1 cellular context compared by ENCODE assay signal in the genomic region with DNA sequence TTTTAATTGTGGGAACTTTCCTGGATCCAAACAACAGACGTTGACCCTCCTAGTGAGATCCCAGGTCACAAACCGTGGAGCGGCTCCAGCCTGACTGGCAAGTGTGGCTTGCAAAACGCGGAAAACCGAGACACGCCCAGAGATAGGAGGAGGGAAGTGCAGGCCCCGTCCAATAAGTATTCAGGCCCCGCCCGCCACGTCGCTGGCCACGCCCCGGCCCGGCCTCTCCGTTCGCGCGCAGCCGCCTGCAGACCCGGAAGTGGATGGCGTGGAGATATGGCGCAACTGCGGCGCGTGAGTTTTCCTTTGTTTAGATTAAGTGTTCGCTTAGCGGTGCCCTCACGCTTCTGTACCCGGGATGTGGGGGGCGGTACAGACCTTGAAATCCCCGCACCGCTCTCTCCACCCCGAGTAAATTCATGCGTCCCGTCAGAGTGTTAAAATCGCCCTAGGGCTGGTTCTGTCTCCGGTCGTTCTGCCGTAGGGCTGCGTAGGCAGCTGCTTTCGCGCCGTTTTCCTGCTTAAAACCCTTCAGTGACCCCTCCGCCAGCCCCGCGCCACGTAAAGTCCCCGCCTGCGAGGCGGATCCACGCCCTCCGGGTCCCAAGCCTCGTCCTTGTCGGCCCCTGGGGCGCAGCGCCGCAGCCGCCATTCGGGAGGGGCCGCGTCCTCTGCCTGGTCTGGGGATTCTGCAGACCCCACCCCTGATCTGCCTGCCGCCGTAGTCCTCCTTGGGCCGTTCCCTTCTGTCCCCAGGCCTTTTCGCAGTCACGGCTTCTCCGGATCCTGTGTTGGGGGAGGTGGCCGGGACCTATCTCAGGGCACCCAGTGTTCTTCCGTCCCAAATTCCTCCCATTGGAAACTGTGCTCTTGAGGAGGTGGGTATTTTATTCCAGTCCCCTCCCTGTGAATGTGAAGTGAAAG.
TF ChIP-seq lines count a peak whose summit lies in the region.

A gene (plus strand): TSS at position 250 of the 924 bp plus-strand sequence. CDS start 27 bp downstream, at position 277.

TF ChIP-seq in K562, 482 proteins besides CTCF, POLR2A, EP300 and RAD21 (continued from another document and continues in another):
- TF ChIP-seq, protein P1, sequence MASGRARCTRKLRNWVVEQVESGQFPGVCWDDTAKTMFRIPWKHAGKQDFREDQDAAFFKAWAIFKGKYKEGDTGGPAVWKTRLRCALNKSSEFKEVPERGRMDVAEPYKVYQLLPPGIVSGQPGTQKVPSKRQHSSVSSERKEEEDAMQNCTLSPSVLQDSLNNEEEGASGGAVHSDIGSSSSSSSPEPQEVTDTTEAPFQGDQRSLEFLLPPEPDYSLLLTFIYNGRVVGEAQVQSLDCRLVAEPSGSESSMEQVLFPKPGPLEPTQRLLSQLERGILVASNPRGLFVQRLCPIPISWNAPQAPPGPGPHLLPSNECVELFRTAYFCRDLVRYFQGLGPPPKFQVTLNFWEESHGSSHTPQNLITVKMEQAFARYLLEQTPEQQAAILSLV (tag; IDR thresholded peaks at IDR 0.05), result 0 out of 2 replicates have a peak, but pooled peaks have one; percentile 38
- TF ChIP-seq PRPF4 (IDR thresholded peaks at IDR 0.05; ENCODE audit: insufficient read depth, low read depth, low read length, poor library complexity, severe bottlenecking) (no peak), MEF2A (IDR thresholded peaks at IDR 0.05; ENCODE audit: control insufficient read depth, low read depth, low read length) (no peak), COPS2 (conservative IDR thresholded peaks at IDR 0.05) (no peak), PHB2 (IDR thresholded peaks at IDR 0.05; ENCODE audit: low read depth) (no peak), NRF1 (conservative IDR thresholded peaks at IDR 0.05 in 1 of 2, IDR thresholded peaks at IDR 0.05 in 1 of 2) (peak; percentile 94), MCM2 (IDR thresholded peaks at IDR 0.05; ENCODE audit: low read depth) (no peak), MAFF (IDR thresholded peaks at IDR 0.05; ENCODE audit: low read length) (no peak), GATA2 (CRISPR knock-in tag; IDR thresholded peaks at IDR 0.05) (no peak), KLF10 (CRISPR knock-in tag; IDR thresholded peaks at IDR 0.05) (no peak), RAD51 (IDR thresholded peaks at IDR 0.05; ENCODE audit: borderline replicate concordance, low read depth) (no peak), ZNF12 (CRISPR knock-in tag; IDR thresholded peaks at IDR 0.05) (no peak), THRAP3 (IDR thresholded peaks at IDR 0.05; ENCODE audit: borderline replicate concordance) (no peak), NELFE (IDR thresholded peaks at IDR 0.05; ENCODE audit: insufficient read depth, insufficient read length) (no peak), MXI1 (IDR thresholded peaks at IDR 0.05; ENCODE audit: low read depth, low read length) (peak; percentile 40; the same call in 1 of the 2 replicates), ZNF589 (CRISPR knock-in tag; IDR thresholded peaks at IDR 0.05; ENCODE audit: low read depth) (no peak), POLR3A (IDR thresholded peaks at IDR 0.05; ENCODE audit: borderline replicate concordance, extremely low read depth, insufficient read depth, insufficient read length) (no peak), FOXK1 (CRISPR knock-in tag; IDR thresholded peaks at IDR 0.05; ENCODE audit: borderline replicate concordance) (no peak), OTX1 (CRISPR knock-in tag; IDR thresholded peaks at IDR 0.05) (0 out of 2 replicates have a peak, but pooled peaks have one; percentile 8), BMI1 (IDR thresholded peaks at IDR 0.05; ENCODE audit: low read length) (no peak), JUND (IDR thresholded peaks at IDR 0.05; ENCODE audit: borderline replicate concordance, low read depth, low read length) (peak; percentile 27), JUND (tag; IDR thresholded peaks at IDR 0.05; ENCODE audit: borderline replicate concordance, low read depth, low read length) (no peak; the same call in 2 of the 3 replicates), YBX1 (IDR thresholded peaks at IDR 0.05) (no peak), ZNF347 (CRISPR knock-in tag; IDR thresholded peaks at IDR 0.05; ENCODE audit: low read depth) (no peak), NR2C1 (IDR thresholded peaks at IDR 0.05) (peak; percentile 62), NR2C1 (tag; IDR thresholded peaks at IDR 0.05) (peak; percentile 78), ZNF644 (tag; IDR thresholded peaks at IDR 0.05; ENCODE audit: low read depth) (no peak), SIRT6 (IDR thresholded peaks at IDR 0.05; ENCODE audit: low read depth, low read length) (no peak), BRF1 (IDR thresholded peaks at IDR 0.05; ENCODE audit: borderline replicate concordance, extremely low read depth, insufficient read length) (no peak), SNRNP70 (optimal IDR thresholded peaks at IDR 0.05; ENCODE audit: low read depth, low read length) (no peak), BCL6 (CRISPR knock-in tag; IDR thresholded peaks at IDR 0.05) (no peak), NR4A1 (CRISPR knock-in tag; IDR thresholded peaks at IDR 0.05) (no peak), NR4A1 (tag; IDR thresholded peaks at IDR 0.05) (no peak), POLR2AphosphoS5 (IDR thresholded peaks at IDR 0.05; ENCODE audit: control insufficient read depth, insufficient read depth, low read depth, low read length) (peak; percentile 77), BDP1 (IDR thresholded peaks at IDR 0.05; ENCODE audit: insufficient read depth, insufficient read length) (no peak), PTRF (tag; IDR thresholded peaks at IDR 0.05) (no peak), SMAD2 (IDR thresholded peaks at IDR 0.05; ENCODE audit: low read depth, low read length) (no peak), ZNF282 (CRISPR knock-in tag; IDR thresholded peaks at IDR 0.05) (no peak)
- TF ChIP-seq, protein P2, sequence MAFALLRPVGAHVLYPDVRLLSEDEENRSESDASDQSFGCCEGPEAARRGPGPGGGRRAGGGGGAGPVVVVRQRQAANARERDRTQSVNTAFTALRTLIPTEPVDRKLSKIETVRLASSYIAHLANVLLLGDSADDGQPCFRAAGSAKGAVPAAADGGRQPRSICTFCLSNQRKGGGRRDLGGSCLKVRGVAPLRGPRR (CRISPR knock-in tag; IDR thresholded peaks at IDR 0.05), result no peak
- TF ChIP-seq, protein P3, sequence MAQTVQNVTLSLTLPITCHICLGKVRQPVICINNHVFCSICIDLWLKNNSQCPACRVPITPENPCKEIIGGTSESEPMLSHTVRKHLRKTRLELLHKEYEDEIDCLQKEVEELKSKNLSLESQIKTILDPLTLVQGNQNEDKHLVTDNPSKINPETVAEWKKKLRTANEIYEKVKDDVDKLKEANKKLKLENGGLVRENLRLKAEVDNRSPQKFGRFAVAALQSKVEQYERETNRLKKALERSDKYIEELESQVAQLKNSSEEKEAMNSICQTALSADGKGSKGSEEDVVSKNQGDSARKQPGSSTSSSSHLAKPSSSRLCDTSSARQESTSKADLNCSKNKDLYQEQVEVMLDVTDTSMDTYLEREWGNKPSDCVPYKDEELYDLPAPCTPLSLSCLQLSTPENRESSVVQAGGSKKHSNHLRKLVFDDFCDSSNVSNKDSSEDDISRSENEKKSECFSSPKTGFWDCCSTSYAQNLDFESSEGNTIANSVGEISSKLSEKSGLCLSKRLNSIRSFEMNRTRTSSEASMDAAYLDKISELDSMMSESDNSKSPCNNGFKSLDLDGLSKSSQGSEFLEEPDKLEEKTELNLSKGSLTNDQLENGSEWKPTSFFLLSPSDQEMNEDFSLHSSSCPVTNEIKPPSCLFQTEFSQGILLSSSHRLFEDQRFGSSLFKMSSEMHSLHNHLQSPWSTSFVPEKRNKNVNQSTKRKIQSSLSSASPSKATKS (CRISPR knock-in tag; IDR thresholded peaks at IDR 0.05), result no peak
- TF ChIP-seq, protein P4, sequence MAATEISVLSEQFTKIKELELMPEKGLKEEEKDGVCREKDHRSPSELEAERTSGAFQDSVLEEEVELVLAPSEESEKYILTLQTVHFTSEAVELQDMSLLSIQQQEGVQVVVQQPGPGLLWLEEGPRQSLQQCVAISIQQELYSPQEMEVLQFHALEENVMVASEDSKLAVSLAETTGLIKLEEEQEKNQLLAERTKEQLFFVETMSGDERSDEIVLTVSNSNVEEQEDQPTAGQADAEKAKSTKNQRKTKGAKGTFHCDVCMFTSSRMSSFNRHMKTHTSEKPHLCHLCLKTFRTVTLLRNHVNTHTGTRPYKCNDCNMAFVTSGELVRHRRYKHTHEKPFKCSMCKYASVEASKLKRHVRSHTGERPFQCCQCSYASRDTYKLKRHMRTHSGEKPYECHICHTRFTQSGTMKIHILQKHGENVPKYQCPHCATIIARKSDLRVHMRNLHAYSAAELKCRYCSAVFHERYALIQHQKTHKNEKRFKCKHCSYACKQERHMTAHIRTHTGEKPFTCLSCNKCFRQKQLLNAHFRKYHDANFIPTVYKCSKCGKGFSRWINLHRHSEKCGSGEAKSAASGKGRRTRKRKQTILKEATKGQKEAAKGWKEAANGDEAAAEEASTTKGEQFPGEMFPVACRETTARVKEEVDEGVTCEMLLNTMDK (IDR thresholded peaks at IDR 0.05; ENCODE audit: borderline replicate concordance, insufficient read depth, low read depth, low read length, poor library complexity, severe bottlenecking), result no peak
- TF ChIP-seq, protein P5, sequence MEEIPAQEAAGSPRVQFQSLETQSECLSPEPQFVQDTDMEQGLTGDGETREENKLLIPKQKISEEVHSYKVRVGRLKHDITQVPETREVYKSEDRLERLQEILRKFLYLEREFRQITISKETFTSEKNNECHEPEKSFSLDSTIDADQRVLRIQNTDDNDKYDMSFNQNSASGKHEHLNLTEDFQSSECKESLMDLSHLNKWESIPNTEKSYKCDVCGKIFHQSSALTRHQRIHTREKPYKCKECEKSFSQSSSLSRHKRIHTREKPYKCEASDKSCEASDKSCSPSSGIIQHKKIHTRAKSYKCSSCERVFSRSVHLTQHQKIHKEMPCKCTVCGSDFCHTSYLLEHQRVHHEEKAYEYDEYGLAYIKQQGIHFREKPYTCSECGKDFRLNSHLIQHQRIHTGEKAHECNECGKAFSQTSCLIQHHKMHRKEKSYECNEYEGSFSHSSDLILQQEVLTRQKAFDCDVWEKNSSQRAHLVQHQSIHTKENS (CRISPR knock-in tag; IDR thresholded peaks at IDR 0.05), result no peak
- TF ChIP-seq, protein P6, sequence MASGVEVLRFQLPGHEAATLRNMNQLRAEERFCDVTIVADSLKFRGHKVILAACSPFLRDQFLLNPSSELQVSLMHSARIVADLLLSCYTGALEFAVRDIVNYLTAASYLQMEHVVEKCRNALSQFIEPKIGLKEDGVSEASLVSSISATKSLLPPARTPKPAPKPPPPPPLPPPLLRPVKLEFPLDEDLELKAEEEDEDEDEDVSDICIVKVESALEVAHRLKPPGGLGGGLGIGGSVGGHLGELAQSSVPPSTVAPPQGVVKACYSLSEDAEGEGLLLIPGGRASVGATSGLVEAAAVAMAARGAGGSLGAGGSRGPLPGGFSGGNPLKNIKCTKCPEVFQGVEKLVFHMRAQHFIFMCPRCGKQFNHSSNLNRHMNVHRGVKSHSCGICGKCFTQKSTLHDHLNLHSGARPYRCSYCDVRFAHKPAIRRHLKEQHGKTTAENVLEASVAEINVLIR (CRISPR knock-in tag; IDR thresholded peaks at IDR 0.05), result no peak
- TF ChIP-seq, protein P7, sequence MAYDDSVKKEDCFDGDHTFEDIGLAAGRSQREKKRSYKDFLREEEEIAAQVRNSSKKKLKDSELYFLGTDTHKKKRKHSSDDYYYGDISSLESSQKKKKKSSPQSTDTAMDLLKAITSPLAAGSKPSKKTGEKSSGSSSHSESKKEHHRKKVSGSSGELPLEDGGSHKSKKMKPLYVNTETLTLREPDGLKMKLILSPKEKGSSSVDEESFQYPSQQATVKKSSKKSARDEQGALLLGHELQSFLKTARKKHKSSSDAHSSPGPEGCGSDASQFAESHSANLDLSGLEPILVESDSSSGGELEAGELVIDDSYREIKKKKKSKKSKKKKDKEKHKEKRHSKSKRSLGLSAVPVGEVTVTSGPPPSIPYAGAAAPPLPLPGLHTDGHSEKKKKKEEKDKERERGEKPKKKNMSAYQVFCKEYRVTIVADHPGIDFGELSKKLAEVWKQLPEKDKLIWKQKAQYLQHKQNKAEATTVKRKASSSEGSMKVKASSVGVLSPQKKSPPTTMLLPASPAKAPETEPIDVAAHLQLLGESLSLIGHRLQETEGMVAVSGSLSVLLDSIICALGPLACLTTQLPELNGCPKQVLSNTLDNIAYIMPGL (CRISPR knock-in tag; IDR thresholded peaks at IDR 0.05), result no peak
- TF ChIP-seq, protein P8, sequence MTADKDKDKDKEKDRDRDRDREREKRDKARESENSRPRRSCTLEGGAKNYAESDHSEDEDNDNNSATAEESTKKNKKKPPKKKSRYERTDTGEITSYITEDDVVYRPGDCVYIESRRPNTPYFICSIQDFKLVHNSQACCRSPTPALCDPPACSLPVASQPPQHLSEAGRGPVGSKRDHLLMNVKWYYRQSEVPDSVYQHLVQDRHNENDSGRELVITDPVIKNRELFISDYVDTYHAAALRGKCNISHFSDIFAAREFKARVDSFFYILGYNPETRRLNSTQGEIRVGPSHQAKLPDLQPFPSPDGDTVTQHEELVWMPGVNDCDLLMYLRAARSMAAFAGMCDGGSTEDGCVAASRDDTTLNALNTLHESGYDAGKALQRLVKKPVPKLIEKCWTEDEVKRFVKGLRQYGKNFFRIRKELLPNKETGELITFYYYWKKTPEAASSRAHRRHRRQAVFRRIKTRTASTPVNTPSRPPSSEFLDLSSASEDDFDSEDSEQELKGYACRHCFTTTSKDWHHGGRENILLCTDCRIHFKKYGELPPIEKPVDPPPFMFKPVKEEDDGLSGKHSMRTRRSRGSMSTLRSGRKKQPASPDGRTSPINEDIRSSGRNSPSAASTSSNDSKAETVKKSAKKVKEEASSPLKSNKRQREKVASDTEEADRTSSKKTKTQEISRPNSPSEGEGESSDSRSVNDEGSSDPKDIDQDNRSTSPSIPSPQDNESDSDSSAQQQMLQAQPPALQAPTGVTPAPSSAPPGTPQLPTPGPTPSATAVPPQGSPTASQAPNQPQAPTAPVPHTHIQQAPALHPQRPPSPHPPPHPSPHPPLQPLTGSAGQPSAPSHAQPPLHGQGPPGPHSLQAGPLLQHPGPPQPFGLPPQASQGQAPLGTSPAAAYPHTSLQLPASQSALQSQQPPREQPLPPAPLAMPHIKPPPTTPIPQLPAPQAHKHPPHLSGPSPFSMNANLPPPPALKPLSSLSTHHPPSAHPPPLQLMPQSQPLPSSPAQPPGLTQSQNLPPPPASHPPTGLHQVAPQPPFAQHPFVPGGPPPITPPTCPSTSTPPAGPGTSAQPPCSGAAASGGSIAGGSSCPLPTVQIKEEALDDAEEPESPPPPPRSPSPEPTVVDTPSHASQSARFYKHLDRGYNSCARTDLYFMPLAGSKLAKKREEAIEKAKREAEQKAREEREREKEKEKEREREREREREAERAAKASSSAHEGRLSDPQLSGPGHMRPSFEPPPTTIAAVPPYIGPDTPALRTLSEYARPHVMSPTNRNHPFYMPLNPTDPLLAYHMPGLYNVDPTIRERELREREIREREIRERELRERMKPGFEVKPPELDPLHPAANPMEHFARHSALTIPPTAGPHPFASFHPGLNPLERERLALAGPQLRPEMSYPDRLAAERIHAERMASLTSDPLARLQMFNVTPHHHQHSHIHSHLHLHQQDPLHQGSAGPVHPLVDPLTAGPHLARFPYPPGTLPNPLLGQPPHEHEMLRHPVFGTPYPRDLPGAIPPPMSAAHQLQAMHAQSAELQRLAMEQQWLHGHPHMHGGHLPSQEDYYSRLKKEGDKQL (CRISPR knock-in tag; IDR thresholded peaks at IDR 0.05; ENCODE audit: borderline replicate concordance), result no peak
